ENCODE assay signal across 11 cellular contexts in the genomic region with DNA sequence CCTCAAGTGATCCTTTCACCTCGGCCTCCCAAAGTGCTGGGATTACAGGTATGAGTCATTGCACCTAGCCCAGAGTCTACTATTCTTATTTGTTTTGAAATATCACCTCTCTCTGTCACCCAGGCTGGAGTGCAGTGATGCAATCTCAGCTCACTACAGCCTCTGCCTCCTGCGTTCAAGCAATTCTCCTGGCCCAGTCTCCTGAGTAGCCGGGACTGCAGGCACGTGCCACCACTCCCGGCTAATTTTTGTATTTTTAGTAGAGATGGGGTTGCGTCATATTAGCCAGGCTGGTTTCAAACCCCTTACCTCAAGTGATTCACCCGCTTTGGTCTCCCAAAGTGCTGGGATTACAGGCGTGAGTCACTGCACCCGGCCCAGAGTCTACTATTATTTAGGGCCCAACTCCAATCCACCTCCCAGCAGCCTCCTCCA. TPM values are rescaled to one million over a fixed set of nuclear protein-coding genes. Genes with fewer than 3 reads are reported as not detected.
"Had no signal": no experiment of that assay in that cellular context is flagged by ENCODE, and none has a peak within 500 bp of the region (broad histone marks: within the 10 kb centered on the region; RNA-seq: fewer than 3 reads in every experiment).

No MANE protein-coding gene starts in this region.

RNA-seq across cellular contexts. Expression of a gene that starts 10.3 kb away (rescaled TPM):
- total RNA-seq: activated CD4-positive, alpha-beta memory T cell treated with anti-CD3 and anti-CD28 coated beads for 36 hours; activated naive CD4-positive, alpha-beta T cell treated with anti-CD3 and anti-CD28 coated beads, Interleukin-2, amount 50 U/mL, for 72 hours; activated T-cell treated with anti-CD3 and anti-CD28 coated beads, Interleukin-2, amount 50 U/mL, for 4 hours; epithelial cell of proximal tubule; left cardiac atrium; naive thymus-derived CD4-positive, alpha-beta T cell; posterior vena cava; T-helper 2 cell treated with Interferon-gamma antibody and Interleukin-4, amounts not matched to agents 100 ng/mL and 5 ng/mL, for 36 hours had no signal
- polyA plus RNA-seq: immature natural killer cell; lung; naive thymus-derived CD4-positive, alpha-beta T cell; right cardiac atrium had no signal
